15 cellular contexts compared by ENCODE assay signal in genomic region chr1:93669369-93669768, GRCh38. TPM values are rescaled to one million over a fixed set of nuclear protein-coding genes. Genes with fewer than 3 reads are reported as not detected.
A peak's percentile ranks its signal among the peaks of the same experiment; 100 is the strongest.
DNase-seq lines count a peak whose midpoint lies in the region; TF ChIP-seq lines count a peak whose summit lies in the region.
"Had no signal": no experiment of that assay in that cellular context is flagged by ENCODE, and none has a peak within 500 bp of the region (broad histone marks: within the 10 kb centered on the region; RNA-seq: fewer than 3 reads in every experiment).

No MANE protein-coding gene starts in this region.

- H3K36me3 Mint-ChIP-seq in brain: peaks cover 11% of the 10 kb centered on the region
- H3K36me3 Mint-ChIP-seq: CD4-positive, CD25-positive, alpha-beta regulatory T cell; mesothelial cell of epicardium had no signal

- H3K9me3 ChIP-seq in mesenchymal stem cell (ENCODE audit: control insufficient read depth, low read length) (no peaks in the 10 kb centered on the region), subcutaneous abdominal adipose tissue (ENCODE audit: control insufficient read depth in 5 of 5, low read length in 5 of 5) (no peaks in the 10 kb centered on the region)
- H3K9me3 ChIP-seq: colonic mucosa had no signal

- no peaks in the 10 kb centered on the region for H3K9me3 Mint-ChIP-seq in brain
- H3K9me3 Mint-ChIP-seq: CD4-positive, CD25-positive, alpha-beta regulatory T cell; mesothelial cell of epicardium had no signal

- no peak overlapping the region for H2AFZ ChIP-seq in mesenchymal stem cell (ENCODE audit: low read depth, low read length)

- intact Hi-C loops in posterior cingulate gyrus (cut with DNase I): no loop called here

- no peak overlapping the region for H2BK5ac ChIP-seq in mesenchymal stem cell (ENCODE audit: low read depth, low read length, poor library complexity, severe bottlenecking)

- peak overlapping the region in 1 of 2 experiments; percentile 0 for H3K23ac ChIP-seq in mesenchymal stem cell (ENCODE audit: low read length in 2 of 2)

- peak overlapping the region; percentile 18 for H4K91ac ChIP-seq in mesenchymal stem cell (ENCODE audit: low read length)

- peak overlapping the region in 1 of 2 experiments; percentile 81 for H3K18ac ChIP-seq in mesenchymal stem cell (ENCODE audit: low read depth in 1 of 2, low read length in 2 of 2)

- peaks cover 12 to 74% of the 10 kb centered on the region in 2 experiments for H3K36me3 ChIP-seq in mesenchymal stem cell (ENCODE audit: control insufficient read depth in 1 of 2, insufficient read depth in 2 of 2, low read depth in 1 of 2, low read length in 2 of 2)
- peaks cover 0 to 12% (median 8%) of the 10 kb centered on the region in 5 donors for H3K36me3 ChIP-seq in subcutaneous abdominal adipose tissue (ENCODE audit: control insufficient read depth in 5 of 5, insufficient read depth in 5 of 5, low read length in 5 of 5)
- H3K36me3 ChIP-seq: colonic mucosa had no signal

- H3K4me3 Mint-ChIP-seq in brain: peak overlapping the region in 3 of 5 experiments; percentile 11 to 31 (median 12)
- H3K4me3 Mint-ChIP-seq: CD4-positive, CD25-positive, alpha-beta regulatory T cell; mesothelial cell of epicardium had no signal

- H3K4ac ChIP-seq in mesenchymal stem cell (ENCODE audit: low read depth in 1 of 2, low read length in 2 of 2): no peak overlapping the region

- no peak overlapping the region for H3K14ac ChIP-seq in mesenchymal stem cell (ENCODE audit: low read length in 2 of 2)

- H3K27me3 Mint-ChIP-seq in brain: no peaks in the 10 kb centered on the region

- peaks cover 5% of the 10 kb centered on the region for H3K79me1 ChIP-seq in mesenchymal stem cell (replicated peaks; ENCODE audit: low read length, poor library complexity, severe bottlenecking)

- WGBS in mesenchymal stem cell: 23% methylated on average over 3 of the region's 4 CpGs

- H2AK5ac ChIP-seq in mesenchymal stem cell (ENCODE audit: low read length, severe bottlenecking): no peak overlapping the region

- no peak overlapping the region for H2BK15ac ChIP-seq in mesenchymal stem cell (ENCODE audit: low read depth, poor library complexity, severe bottlenecking)

- H2BK12ac ChIP-seq in mesenchymal stem cell (ENCODE audit: low read length in 2 of 2): no peak overlapping the region

- no peak overlapping the region for H3K4me2 ChIP-seq in mesenchymal stem cell (ENCODE audit: low read length, poor library complexity, severe bottlenecking)

- H3K27ac ChIP-seq in mesenchymal stem cell (ENCODE audit: low read length, poor library complexity, severe bottlenecking) (no peak overlapping the region), subcutaneous abdominal adipose tissue (ENCODE audit: low read depth, low read length) (peak overlapping the region; percentile 63)
- H3K27ac ChIP-seq: colonic mucosa had no signal

- DNase-seq in NCI-H446 (lab: John Stamatoyannopoulos, UW) (peak; percentile 9 to 29), NCI-H446 treated with DMSO at 0.1 percent for 48 hours (lab: John Stamatoyannopoulos, UW) (no peak), mesenchymal stem cell (peak; percentile 45), NCI-H82 (lab: John Stamatoyannopoulos, UW) (no peak), MV-4-11 (lab: John Stamatoyannopoulos, UW) (no peak), posterior cingulate gyrus (no peak)
- DNase-seq: 8988T; CD4-positive, CD25-positive, alpha-beta regulatory T cell; colonic mucosa; NCI-H2081 treated with DMSO at 0.1 percent for 48 hours; stimulated activated naive CD4-positive, alpha-beta T cell; T-helper 2 cell had no signal

- H3K4me1 Mint-ChIP-seq in brain: peaks cover 77% of the 10 kb centered on the region
- H3K4me1 Mint-ChIP-seq: CD4-positive, CD25-positive, alpha-beta regulatory T cell had no signal

- peak overlapping the region; percentile 10 to 93 (median 59) for H3K27ac Mint-ChIP-seq in brain
- H3K27ac Mint-ChIP-seq: CD4-positive, CD25-positive, alpha-beta regulatory T cell; mesothelial cell of epicardium had no signal

- TF ChIP-seq CTCF in brain (conservative IDR thresholded peaks at IDR 0.05): no peak

- H4K8ac ChIP-seq in mesenchymal stem cell (ENCODE audit: low read length): no peak overlapping the region

- H3K27me3 ChIP-seq in mesenchymal stem cell (ENCODE audit: control insufficient read depth in 1 of 2, insufficient read depth in 1 of 2, low read length in 2 of 2): no peaks in the 10 kb centered on the region
- H3K27me3 ChIP-seq in subcutaneous abdominal adipose tissue (ENCODE audit: control insufficient read depth in 5 of 5, insufficient read depth in 4 of 5, low read length in 5 of 5): no peaks in the 10 kb centered on the region
- H3K27me3 ChIP-seq: colonic mucosa had no signal

- H3K4me1 ChIP-seq in mesenchymal stem cell (ENCODE audit: control insufficient read depth, insufficient read depth, low read depth, low read length) (peaks cover 21% of the 10 kb centered on the region), subcutaneous abdominal adipose tissue (ENCODE audit: control insufficient read depth in 5 of 5, insufficient read depth in 5 of 5, low read length in 5 of 5) (peaks cover 21 to 90% (median 76%) of the 10 kb centered on the region in 5 donors)

- no peak overlapping the region for H3K4me3 ChIP-seq in mesenchymal stem cell (ENCODE audit: insufficient read depth in 1 of 2, low read depth in 1 of 2, low read length in 2 of 2)
- H3K4me3 ChIP-seq in subcutaneous abdominal adipose tissue (ENCODE audit: low read depth in 1 of 5, low read length in 5 of 5): no peak overlapping the region
- H3K4me3 ChIP-seq: colonic mucosa had no signal

- H3K9ac ChIP-seq in mesenchymal stem cell (ENCODE audit: low read length): no peak overlapping the region
- H3K9ac ChIP-seq in subcutaneous abdominal adipose tissue (ENCODE audit: low read length in 5 of 5): no peak overlapping the region

- no peak overlapping the region for H2BK120ac ChIP-seq in mesenchymal stem cell (ENCODE audit: low read depth, low read length)

RNA-seq across cellular contexts. Expression of gene BCAR3, which starts 12.3 kb away (rescaled TPM):
- 14.4 TPM for polyA plus RNA-seq in brain (ENCODE audit: insufficient read depth, low read depth, low replicate concordance)
- polyA plus RNA-seq in mesenchymal stem cell (2013, experiment 1 of 2): 23.6 TPM
- 22.7 TPM for polyA plus RNA-seq in mesenchymal stem cell (2013, experiment 2 of 2)

Comparison
In these comparisons a context has a peak if more than half of its experiments do, and no peak if none do; other contexts are left out.
1. DNase-seq: peak in NCI-H446 (2 of 2) and mesenchymal stem cell (single experiment); none in NCI-H446 treated with DMSO at 0.1 percent for 48 hours (single experiment), NCI-H82 (single experiment), MV-4-11 (single experiment) and posterior cingulate gyrus (0 of 10).